8 cellular contexts compared by ENCODE assay signal in the genomic region with DNA sequence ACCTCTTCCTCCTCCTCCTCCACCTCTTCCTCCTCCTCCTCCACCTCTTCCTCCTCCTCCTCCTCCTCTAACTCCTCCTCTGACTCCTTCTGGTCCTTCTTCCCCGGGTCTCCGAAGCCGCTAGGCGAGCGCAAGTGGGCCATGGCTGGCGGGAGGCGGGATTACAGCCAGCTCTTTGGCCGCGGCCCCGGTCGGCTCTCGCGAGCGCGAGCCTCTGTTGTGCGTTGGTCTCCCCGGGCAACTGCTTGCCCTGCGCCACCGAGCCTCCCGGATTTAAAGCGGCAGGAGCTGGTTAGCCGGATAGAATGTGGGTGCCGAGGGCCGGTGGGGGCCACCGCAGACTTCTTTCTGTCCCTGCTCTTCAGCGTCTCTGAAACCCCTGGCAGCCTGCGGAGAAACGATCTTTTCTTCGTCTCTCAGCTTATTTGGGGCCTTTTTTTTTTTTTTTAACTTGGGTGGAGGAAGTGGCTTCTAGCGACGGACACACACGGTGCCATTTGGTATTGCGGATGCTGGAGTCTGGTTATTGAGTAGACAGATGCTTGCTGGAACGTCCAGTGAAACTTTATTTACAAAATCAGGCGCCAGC. TPM values are rescaled to one million over a fixed set of nuclear protein-coding genes. Genes with fewer than 3 reads are reported as not detected.
DNase-seq lines count a peak whose midpoint lies in the region; ATAC-seq and TF ChIP-seq lines count a peak whose summit lies in the region.

A gene (minus strand): TSS at position 165 of the 589 bp plus-strand sequence. CDS start 22 bp downstream, at position 143.

- ATAC-seq in GM21825 (IDR thresholded peaks at IDR 0.05; ENCODE audit: unreplicated experiment): peak; percentile 99

- TF ChIP-seq CTCF in fibroblast of the aortic adventitia (IDR thresholded peaks at IDR 0.05; ENCODE audit: insufficient read depth, low read length) (peak; percentile 30), nephron (IDR thresholded peaks at IDR 0.05; ENCODE audit: unreplicated experiment in 3 of 3) (peak in 1 of 3 experiments; percentile 20)

- peak; percentile 92 for DNase-seq in EH (ENCODE audit: low read depth)
- DNase-seq in RPMI7951 (ENCODE audit: low read depth): peak; percentile 91
- DNase-seq in activated T-helper 2 cell treated with anti-CD3 and anti-CD28 coated beads, Interferon-gamma antibody, Interleukin-2, Interleukin-4, amounts not matched to agents 10 μg/mL and 5 μg/mL and 100 μg/mL, durations not matched to agents 14 hours and 24 hours and 36 hours (ENCODE audit: low spot score): peak; percentile 83
- DNase-seq in fibroblast of the aortic adventitia (ENCODE audit: low read depth): peak; percentile 85

- peaks cover 25% of the 10 kb centered on the region for H3K4me1 Mint-ChIP-seq in activated T-helper 2 cell treated with anti-CD3 and anti-CD28 coated beads, Interferon-gamma antibody, Interleukin-2, Interleukin-4, amounts not matched to agents 10 μg/mL and 5 μg/mL and 100 μg/mL, durations not matched to agents 14 hours and 24 hours and 36 hours (ENCODE audit: low read depth)
- no peaks in the 10 kb centered on the region for H3K4me1 Mint-ChIP-seq in nephron
- H3K4me1 Mint-ChIP-seq in stimulated activated naive CD8-positive, alpha-beta T cell treated with anti-CD3 and anti-CD28 coated beads, Interleukin-15, Interleukin-2, amounts not matched to agents 100 ng/mL and 50 ng/mL, for 24 hours (ENCODE audit: low read depth): peaks cover 36% of the 10 kb centered on the region

- H3K36me3 Mint-ChIP-seq in activated T-helper 2 cell treated with anti-CD3 and anti-CD28 coated beads, Interferon-gamma antibody, Interleukin-2, Interleukin-4, amounts not matched to agents 10 μg/mL and 5 μg/mL and 100 μg/mL, durations not matched to agents 14 hours and 24 hours and 36 hours (ENCODE audit: low read depth): peaks cover 20% of the 10 kb centered on the region
- H3K36me3 Mint-ChIP-seq in nephron (ENCODE audit: low read depth): peaks cover 18% of the 10 kb centered on the region
- peaks cover 12% of the 10 kb centered on the region for H3K36me3 Mint-ChIP-seq in stimulated activated naive CD8-positive, alpha-beta T cell treated with anti-CD3 and anti-CD28 coated beads, Interleukin-15, Interleukin-2, amounts not matched to agents 100 ng/mL and 50 ng/mL, for 24 hours (ENCODE audit: low read depth)

- peak within 1 kb of the TSS; percentile 81 for H3K4me3 ChIP-seq in fibroblast of the aortic adventitia (ENCODE audit: low read depth, low read length)

- peaks cover 8% of the 10 kb centered on the region for H3K9me3 Mint-ChIP-seq in activated T-helper 2 cell treated with anti-CD3 and anti-CD28 coated beads, Interferon-gamma antibody, Interleukin-2, Interleukin-4, amounts not matched to agents 10 μg/mL and 5 μg/mL and 100 μg/mL, durations not matched to agents 14 hours and 24 hours and 36 hours
- H3K9me3 Mint-ChIP-seq in nephron: peaks cover 9% of the 10 kb centered on the region
- no peaks in the 10 kb centered on the region for H3K9me3 Mint-ChIP-seq in stimulated activated naive CD8-positive, alpha-beta T cell treated with anti-CD3 and anti-CD28 coated beads, Interleukin-15, Interleukin-2, amounts not matched to agents 100 ng/mL and 50 ng/mL, for 24 hours

- H3K27me3 Mint-ChIP-seq in activated T-helper 2 cell treated with anti-CD3 and anti-CD28 coated beads, Interferon-gamma antibody, Interleukin-2, Interleukin-4, amounts not matched to agents 10 μg/mL and 5 μg/mL and 100 μg/mL, durations not matched to agents 14 hours and 24 hours and 36 hours (ENCODE audit: low read depth): peaks cover 7% of the 10 kb centered on the region
- no peaks in the 10 kb centered on the region for H3K27me3 Mint-ChIP-seq in nephron (ENCODE audit: low read depth)
- peaks cover 3% of the 10 kb centered on the region for H3K27me3 Mint-ChIP-seq in stimulated activated naive CD8-positive, alpha-beta T cell treated with anti-CD3 and anti-CD28 coated beads, Interleukin-15, Interleukin-2, amounts not matched to agents 100 ng/mL and 50 ng/mL, for 24 hours

- H3K4me3 Mint-ChIP-seq in activated T-helper 2 cell treated with anti-CD3 and anti-CD28 coated beads, Interferon-gamma antibody, Interleukin-2, Interleukin-4, amounts not matched to agents 10 μg/mL and 5 μg/mL and 100 μg/mL, durations not matched to agents 14 hours and 24 hours and 36 hours (ENCODE audit: low read depth): peak within 1 kb of the TSS; percentile 94
- H3K4me3 Mint-ChIP-seq in nephron: peak within 1 kb of the TSS; percentile 94 to 97 (median 94)
- H3K4me3 Mint-ChIP-seq in stimulated activated naive CD8-positive, alpha-beta T cell treated with anti-CD3 and anti-CD28 coated beads, Interleukin-15, Interleukin-2, amounts not matched to agents 100 ng/mL and 50 ng/mL, for 24 hours: peak within 1 kb of the TSS; percentile 90

- 0 out of 2 replicates have a peak, but pooled peaks cover 6% of the 10 kb centered on the region for H3K36me3 ChIP-seq in KOPT-K1 (ENCODE audit: insufficient read depth, low read length)

- H3K27ac ChIP-seq in KOPT-K1 (ENCODE audit: low read depth, low read length, poor library complexity, severe bottlenecking): peak within 1 kb of the TSS; percentile 79

- H3K27ac Mint-ChIP-seq in activated T-helper 2 cell treated with anti-CD3 and anti-CD28 coated beads, Interferon-gamma antibody, Interleukin-2, Interleukin-4, amounts not matched to agents 10 μg/mL and 5 μg/mL and 100 μg/mL, durations not matched to agents 14 hours and 24 hours and 36 hours: peak within 1 kb of the TSS; percentile 97
- H3K27ac Mint-ChIP-seq in nephron: peak within 1 kb of the TSS; percentile 89 to 95 (median 93)
- H3K27ac Mint-ChIP-seq in stimulated activated naive CD8-positive, alpha-beta T cell treated with anti-CD3 and anti-CD28 coated beads, Interleukin-15, Interleukin-2, amounts not matched to agents 100 ng/mL and 50 ng/mL, for 24 hours: peak within 1 kb of the TSS; percentile 92

- no peaks in the 10 kb centered on the region for H3K9me3 ChIP-seq in KOPT-K1 (ENCODE audit: insufficient read depth, low read length, poor library complexity, severe bottlenecking)

- intact Hi-C loops in activated T-helper 2 cell treated with anti-CD3 and anti-CD28 coated beads, Interferon-gamma antibody, Interleukin-2, Interleukin-4, amounts not matched to agents 10 μg/mL and 5 μg/mL and 100 μg/mL, durations not matched to agents 14 hours and 24 hours and 36 hours (cut with micrococcal nuclease): loop anchor here (1.0 to 5.0 kb wide), 5 partner anchors 23 to 158 kb away; a partner anchor contains a TSS

RNA-seq across cellular contexts. Expression of the gene that starts here (rescaled TPM):
- not detected in 2 replicates for total RNA-seq in RPMI7951 (2014; rRNA removed; shearing (Covaris generic))
- 0.21 and 0.39 TPM in 2 replicates for total RNA-seq in activated T-helper 2 cell treated with anti-CD3 and anti-CD28 coated beads, Interferon-gamma antibody, Interleukin-2, Interleukin-4, amounts not matched to agents 10 μg/mL and 5 μg/mL and 100 μg/mL, durations not matched to agents 14 hours and 24 hours and 36 hours
- total RNA-seq in fibroblast of the aortic adventitia (ENCODE audit: low replicate concordance): 0.18 and 0.41 TPM in 2 replicates

Comparison
In these comparisons a context has a peak if more than half of its experiments do, and no peak if none do; other contexts are left out.
1. Peak in every context shown above with its lines: DNase-seq, ATAC-seq, H3K4me3 ChIP-seq and H3K27ac ChIP-seq.
2. Peak in DNase-seq in RPMI7951; RNA of the gene not detected or under 1 TPM.
3. Peak in DNase-seq in activated T-helper 2 cell treated with anti-CD3 and anti-CD28 coated beads, Interferon-gamma antibody, Interleukin-2, Interleukin-4, amounts not matched to agents 10 μg/mL and 5 μg/mL and 100 μg/mL, durations not matched to agents 14 hours and 24 hours and 36 hours; RNA of the gene not detected or under 1 TPM.
4. Peak in DNase-seq and H3K4me3 ChIP-seq in fibroblast of the aortic adventitia; RNA of the gene not detected or under 1 TPM.